ENCODE assay signal across 25 cellular contexts in genomic region chr9:19552282-19552681, GRCh38.
"Had no signal": no experiment of that assay in that cellular context is flagged by ENCODE, and none has a peak within 500 bp of the region (broad histone marks: within the 10 kb centered on the region; RNA-seq: fewer than 3 reads in every experiment).

No MANE protein-coding gene starts in this region.

- H3K4me1 ChIP-seq: ascending aorta, gastrocnemius medialis had no signal

- H3K9me3 ChIP-seq: adrenal gland, ascending aorta, esophagus muscularis mucosa, gastrocnemius medialis, neutrophil, pancreas, sigmoid colon, thoracic aorta had no signal

- FAIRE-seq: colon, endothelial cell of umbilical vein, pancreas had no signal

- H3K27me3 ChIP-seq: adrenal gland, ascending aorta, esophagus muscularis mucosa, gastrocnemius medialis, neutrophil, pancreas, sigmoid colon had no signal

- DNase-seq: activated B cell treated with CpG ODN at 0.5 μM for 24 hours; activated CD4-positive, alpha-beta T cell treated with anti-CD3 and anti-CD28 coated beads for 36 hours; activated CD4-positive, alpha-beta T cell treated with anti-CD3 and anti-CD28 coated beads, Interleukin-2, amount 50 U/mL, for 4 hours; activated CD8-positive, alpha-beta memory T cell treated with anti-CD3 and anti-CD28 coated beads for 24 hours; activated CD8-positive, alpha-beta memory T cell treated with anti-CD3 and anti-CD28 coated beads, Interleukin-2, amount 50 U/mL, for 4 hours; activated naive CD4-positive, alpha-beta T cell; activated T-cell treated with anti-CD3 and anti-CD28 coated beads, Interleukin-2, amount 50 U/mL, for 4 hours; adrenal gland; effector memory CD8-positive, alpha-beta T cell; gastrocnemius medialis; hippocampal formation; pancreas; sigmoid colon; stimulated activated CD4-positive, alpha-beta T cell treated with anti-CD3 and anti-CD28 coated beads, Interleukin-2, amount 100 ng/mL, for 48 hours; stimulated activated CD8-positive, alpha-beta memory T cell treated with anti-CD3 and anti-CD28 coated beads, Interleukin-4, amount 100 ng/mL, for 48 hours; stimulated activated naive B cell treated with anti-CD40 and anti-IgM and Interleukin-4, amounts not matched to agents 10 μg/mL and 1 μg/mL and 100 μg/mL, for 72 hours; T-helper 9 cell had no signal

- ATAC-seq: activated CD4-positive, alpha-beta T cell treated with anti-CD3 and anti-CD28 coated beads for 36 hours; activated T-cell treated with anti-CD3 and anti-CD28 coated beads, Interleukin-2, amount 50 U/mL, for 4 hours; effector memory CD8-positive, alpha-beta T cell; gastrocnemius medialis; natural killer cell treated with Interleukin-12 subunit alpha and Interleukin-12 subunit beta and Interleukin-15 and Interleukin-18, amount 100 ng/mL, for 72 hours had no signal

- H3K4me3 ChIP-seq: pancreas, smooth muscle cell, thoracic aorta had no signal

- H3K36me3 ChIP-seq: adrenal gland, ascending aorta, esophagus muscularis mucosa, gastrocnemius medialis, neutrophil, pancreas, sigmoid colon, thoracic aorta had no signal

- H3K4me2 ChIP-seq: smooth muscle cell had no signal

- H3K27ac ChIP-seq: adrenal gland, ascending aorta, gastrocnemius medialis, neutrophil, pancreas, thoracic aorta had no signal
